Comparison of ENCODE assay signal across 10 cellular contexts in genomic region chr6:17315262-17315661, GRCh38. TPM values are rescaled to one million over a fixed set of nuclear protein-coding genes. Genes with fewer than 3 reads are reported as not detected.
"Had no signal": no experiment of that assay in that cellular context is flagged by ENCODE, and none has a peak within 500 bp of the region (broad histone marks: within the 10 kb centered on the region; RNA-seq: fewer than 3 reads in every experiment).

No MANE protein-coding gene starts in this region.

- H3K27ac Mint-ChIP-seq: GM23338, H9, HFFc6 had no signal

- ATAC-seq: GM23338, K562 had no signal

- H3K4me3 ChIP-seq: GM23338, K562 had no signal

- H3K4me3 Mint-ChIP-seq: GM23338, H9, HFFc6 had no signal

- DNase-seq: H9, HCEC 1CT, HFFc6, IMR-90, KG1 had no signal

- H3K27ac ChIP-seq: HL-60 had no signal

- FAIRE-seq: H1, H54, K562 had no signal

- H3K9me3 Mint-ChIP-seq: H9, HFFc6 had no signal

RNA-seq across cellular contexts. Expression of gene RBM24, which starts 34.1 kb away (rescaled TPM):
- total RNA-seq: K562 had no signal
- polyA plus RNA-seq: K562 had no signal
